In genomic region chr6:152816055-152816454, GRCh38 we compare ENCODE assay signal across 21 cellular contexts.
"Had no signal": no experiment of that assay in that cellular context is flagged by ENCODE, and none has a peak within 500 bp of the region (broad histone marks: within the 10 kb centered on the region; RNA-seq: fewer than 3 reads in every experiment).

No MANE protein-coding gene starts in this region.

- ATAC-seq: foreskin keratinocyte; gastroesophageal sphincter; heart left ventricle; left colon; left lung; left ventricle myocardium superior; lower lobe of right lung; naive thymus-derived CD4-positive, alpha-beta T cell had no signal

- H3K27ac ChIP-seq: coronary artery, esophagus muscularis mucosa, foreskin keratinocyte, gastroesophageal sphincter, heart left ventricle, hepatocyte, left lung, lower lobe of right lung had no signal

- H2AFZ ChIP-seq: hepatocyte had no signal

- H3K9me3 ChIP-seq: esophagus muscularis mucosa, gastroesophageal sphincter, heart left ventricle, left lung, lower lobe of right lung had no signal

- H3K36me3 ChIP-seq: esophagus muscularis mucosa, gastroesophageal sphincter, heart left ventricle, left lung, lower lobe of right lung had no signal

- DNase-seq: dermis blood vessel endothelial cell; effector CD4-positive, alpha-beta T cell; effector memory CD4-positive, alpha-beta T cell; foreskin keratinocyte; heart left ventricle; hypothalamus; immature natural killer cell; islet precursor cell; kidney; kidney glomerular epithelial cell; left colon; left lung; left ventricle myocardium superior; lower lobe of right lung; mesenchymal stem cell; naive thymus-derived CD4-positive, alpha-beta T cell had no signal

- H3K79me2 ChIP-seq: hepatocyte had no signal

- H3K27me3 ChIP-seq: esophagus muscularis mucosa, foreskin keratinocyte, gastroesophageal sphincter, hepatocyte, left lung had no signal

- H3K4me2 ChIP-seq: hepatocyte had no signal

- H3K4me3 ChIP-seq: coronary artery, dorsolateral prefrontal cortex, esophagus muscularis mucosa, gastroesophageal sphincter, heart left ventricle, hepatocyte, left lung, lower lobe of right lung had no signal

- H3K4me1 ChIP-seq: esophagus muscularis mucosa, foreskin keratinocyte, gastroesophageal sphincter, heart left ventricle, left lung, lower lobe of right lung had no signal
